Comparison of ENCODE assay signal across 11 cellular contexts in genomic region chr20:46108435-46108841, GRCh38. TPM values are rescaled to one million over a fixed set of nuclear protein-coding genes. Genes with fewer than 3 reads are reported as not detected.
DNase-seq lines count a peak whose midpoint lies in the region; ATAC-seq and TF ChIP-seq lines count a peak whose summit lies in the region.
"Had no signal": no experiment of that assay in that cellular context is flagged by ENCODE, and none has a peak within 500 bp of the region (broad histone marks: within the 10 kb centered on the region; RNA-seq: fewer than 3 reads in every experiment).

No MANE protein-coding gene starts in this region.

- H3K4me3 Mint-ChIP-seq in activated T-cell treated with anti-CD3 and anti-CD28 coated beads, Interleukin-2, amount 50 U/mL, for 72 hours: no peak overlapping the region
- H3K4me3 Mint-ChIP-seq in activated T-cell treated with anti-CD3 and anti-CD28 coated beads, Interleukin-2, amount 50 U/mL, for 24 hours: no peak overlapping the region
- H3K4me3 Mint-ChIP-seq in natural killer cell treated with Interleukin-12 subunit alpha and Interleukin-12 subunit beta and Interleukin-15 and Interleukin-18, amount 100 ng/mL, for 72 hours: no peak overlapping the region
- H3K4me3 Mint-ChIP-seq in endodermal cell: no peak overlapping the region

- H4K20me1 ChIP-seq in Karpas-422 (ENCODE audit: insufficient read depth, low read depth, low read length): no peaks in the 10 kb centered on the region

- H3K27ac Mint-ChIP-seq in activated T-cell treated with anti-CD3 and anti-CD28 coated beads, Interleukin-2, amount 50 U/mL, for 72 hours: no peak overlapping the region
- H3K27ac Mint-ChIP-seq in activated T-cell treated with anti-CD3 and anti-CD28 coated beads, Interleukin-2, amount 50 U/mL, for 24 hours: no peak overlapping the region
- no peak overlapping the region for H3K27ac Mint-ChIP-seq in natural killer cell treated with Interleukin-12 subunit alpha and Interleukin-12 subunit beta and Interleukin-15 and Interleukin-18, amount 100 ng/mL, for 72 hours
- H3K27ac Mint-ChIP-seq in endodermal cell: no peak overlapping the region

- H3K79me2 ChIP-seq in Karpas-422 (ENCODE audit: low read length): no peaks in the 10 kb centered on the region

- no peaks in the 10 kb centered on the region; the same call in 1 of the 2 replicates for H3K9me3 ChIP-seq in Karpas-422 (ENCODE audit: low read length)
- no peaks in the 10 kb centered on the region for H3K9me3 ChIP-seq in endodermal cell (ENCODE audit: control insufficient read depth, low read length)
- H3K9me3 ChIP-seq: gastrocnemius medialis had no signal

- H3K9me2 ChIP-seq in Karpas-422 (replicated peaks; ENCODE audit: insufficient read depth, low read length): no peaks in the 10 kb centered on the region

- no peak overlapping the region; the same call in 1 of the 2 replicates for H3K4me3 ChIP-seq in Karpas-422 (ENCODE audit: low read length)
- H3K4me3 ChIP-seq in endodermal cell (ENCODE audit: low read length): no peak overlapping the region
- H3K4me3 ChIP-seq: gastrocnemius medialis had no signal

- no peak for TF ChIP-seq CTCF in endodermal cell (conservative IDR thresholded peaks at IDR 0.05)

- no peaks in the 10 kb centered on the region for H3K36me3 Mint-ChIP-seq in activated T-cell treated with anti-CD3 and anti-CD28 coated beads, Interleukin-2, amount 50 U/mL, for 72 hours (ENCODE audit: insufficient read depth in 2 of 2)
- H3K36me3 Mint-ChIP-seq in activated T-cell treated with anti-CD3 and anti-CD28 coated beads, Interleukin-2, amount 50 U/mL, for 24 hours (ENCODE audit: low read depth): no peaks in the 10 kb centered on the region
- H3K36me3 Mint-ChIP-seq in natural killer cell treated with Interleukin-12 subunit alpha and Interleukin-12 subunit beta and Interleukin-15 and Interleukin-18, amount 100 ng/mL, for 72 hours: no peaks in the 10 kb centered on the region
- H3K36me3 Mint-ChIP-seq in endodermal cell (ENCODE audit: low read depth): no peaks in the 10 kb centered on the region

- WGBS in endodermal cell (ENCODE audit: insufficient coverage in 1 of 2, insufficient read length in 1 of 2), 2 experiments: 84 to 96% methylated on average over 5 of the region's 5 CpGs

- H3K9ac ChIP-seq in Karpas-422 (ENCODE audit: low read length): peak overlapping the region; percentile 31; the same call in 1 of the 2 replicates
- no peak overlapping the region for H3K9ac ChIP-seq in endodermal cell (ENCODE audit: extremely low read depth, low read length, poor library complexity, severe bottlenecking)

- no peaks in the 10 kb centered on the region for H3K27me3 ChIP-seq in Karpas-422 (ENCODE audit: low read length)
- H3K27me3 ChIP-seq in endodermal cell (ENCODE audit: control insufficient read depth, insufficient read depth, low read length, poor library complexity, severe bottlenecking): peaks cover 31% of the 10 kb centered on the region

- peaks cover 73% of the 10 kb centered on the region for H3K27me3 Mint-ChIP-seq in activated T-cell treated with anti-CD3 and anti-CD28 coated beads, Interleukin-2, amount 50 U/mL, for 72 hours (ENCODE audit: low read depth)
- H3K27me3 Mint-ChIP-seq in activated T-cell treated with anti-CD3 and anti-CD28 coated beads, Interleukin-2, amount 50 U/mL, for 24 hours: peaks cover 66% of the 10 kb centered on the region
- peaks cover 36 to 73% of the 10 kb centered on the region in 2 donors for H3K27me3 Mint-ChIP-seq in natural killer cell treated with Interleukin-12 subunit alpha and Interleukin-12 subunit beta and Interleukin-15 and Interleukin-18, amount 100 ng/mL, for 72 hours
- H3K27me3 Mint-ChIP-seq in endodermal cell (ENCODE audit: insufficient read depth): peaks cover 51% of the 10 kb centered on the region

- H3K27ac ChIP-seq in Karpas-422 (ENCODE audit: low read length) (peak overlapping the region; percentile 15), endodermal cell (ENCODE audit: low read depth, low read length) (no peak overlapping the region)
- H3K27ac ChIP-seq: gastrocnemius medialis, VCaP had no signal

- peak overlapping the region; percentile 40 for H3K4me2 ChIP-seq in Karpas-422 (ENCODE audit: low read depth, low read length, poor library complexity, severe bottlenecking)

- H3K9me3 Mint-ChIP-seq in activated T-cell treated with anti-CD3 and anti-CD28 coated beads, Interleukin-2, amount 50 U/mL, for 72 hours: no peaks in the 10 kb centered on the region
- no peaks in the 10 kb centered on the region for H3K9me3 Mint-ChIP-seq in activated T-cell treated with anti-CD3 and anti-CD28 coated beads, Interleukin-2, amount 50 U/mL, for 24 hours
- H3K9me3 Mint-ChIP-seq in natural killer cell treated with Interleukin-12 subunit alpha and Interleukin-12 subunit beta and Interleukin-15 and Interleukin-18, amount 100 ng/mL, for 72 hours: no peaks in the 10 kb centered on the region
- peaks cover 1% of the 10 kb centered on the region for H3K9me3 Mint-ChIP-seq in endodermal cell

- peak; percentile 24 to 32 for ATAC-seq in activated T-cell treated with anti-CD3 and anti-CD28 coated beads, Interleukin-2, amount 50 U/mL, for 72 hours (replicated peaks in 1 of 2)
- peak; percentile 67 for ATAC-seq in HG02840 (IDR thresholded peaks at IDR 0.05; ENCODE audit: low FRiP score, unreplicated experiment)
- ATAC-seq in natural killer cell treated with Interleukin-12 subunit alpha and Interleukin-12 subunit beta and Interleukin-15 and Interleukin-18, amount 100 ng/mL, for 72 hours: no peak
- ATAC-seq: gastrocnemius medialis had no signal

- H3K4me1 Mint-ChIP-seq in activated T-cell treated with anti-CD3 and anti-CD28 coated beads, Interleukin-2, amount 50 U/mL, for 72 hours (ENCODE audit: low read depth): peaks cover 18% of the 10 kb centered on the region
- H3K4me1 Mint-ChIP-seq in activated T-cell treated with anti-CD3 and anti-CD28 coated beads, Interleukin-2, amount 50 U/mL, for 24 hours (ENCODE audit: low read depth): peaks cover 9% of the 10 kb centered on the region
- H3K4me1 Mint-ChIP-seq in natural killer cell treated with Interleukin-12 subunit alpha and Interleukin-12 subunit beta and Interleukin-15 and Interleukin-18, amount 100 ng/mL, for 72 hours (ENCODE audit: low read depth in 2 of 2): peaks cover 8 to 11% of the 10 kb centered on the region in 2 donors
- peaks cover 9% of the 10 kb centered on the region for H3K4me1 Mint-ChIP-seq in endodermal cell

- H3K36me3 ChIP-seq in Karpas-422 (ENCODE audit: insufficient read depth, low read length): no peaks in the 10 kb centered on the region
- H3K36me3 ChIP-seq in endodermal cell (ENCODE audit: control insufficient read depth, insufficient read depth, low read length): no peaks in the 10 kb centered on the region
- H3K36me3 ChIP-seq: gastrocnemius medialis had no signal

- peak overlapping the region; percentile 76; the same call in 1 of the 2 replicates for H2AFZ ChIP-seq in Karpas-422 (ENCODE audit: low read length)

- H3K4me1 ChIP-seq in Karpas-422 (ENCODE audit: low read length) (peaks cover 25% of the 10 kb centered on the region), endodermal cell (ENCODE audit: control insufficient read depth, insufficient read depth, low read length) (peaks cover 4% of the 10 kb centered on the region)
- H3K4me1 ChIP-seq: gastrocnemius medialis had no signal

- DNase-seq in activated T-cell treated with anti-CD3 and anti-CD28 coated beads, Interleukin-2, amount 50 U/mL, for 72 hours: no peak
- no peak for DNase-seq in activated T-cell treated with anti-CD3 and anti-CD28 coated beads, Interleukin-2, amount 50 U/mL, for 24 hours
- DNase-seq in Karpas-422 (peak; percentile 58), retina (no peak), endodermal cell (no peak)
- no peak for DNase-seq in natural killer cell treated with Interleukin-12 subunit alpha and Interleukin-12 subunit beta and Interleukin-15 and Interleukin-18, amount 100 ng/mL, for 72 hours (ENCODE audit: low spot score)
- DNase-seq in stimulated activated CD4-positive, alpha-beta T cell treated with anti-CD3 and anti-CD28 coated beads, Interleukin-15, amount 100 ng/mL, for 24 hours: no peak
- DNase-seq: gastrocnemius medialis, NCI-H2107 had no signal

RNA-seq across cellular contexts. Expression of gene CD40, which starts 9.7 kb away (rescaled TPM):
- 1 to 10 TPM; 3.6 to 4.2 TPM for total RNA-seq in activated T-cell treated with anti-CD3 and anti-CD28 coated beads, Interleukin-2, amount 50 U/mL, for 72 hours
- 6.3 and 12.1 TPM in 2 replicates for total RNA-seq in Karpas-422 (2014; rRNA removed; shearing (Covaris generic); ENCODE audit: low replicate concordance)
- 10 to 100 TPM in 1 of 2 donors, 1 to 10 TPM in 1; 6.7 to 32.7 TPM for total RNA-seq in natural killer cell treated with Interleukin-12 subunit alpha and Interleukin-12 subunit beta and Interleukin-15 and Interleukin-18, amount 100 ng/mL, for 72 hours
- total RNA-seq in endodermal cell: 10 to 100 TPM in 1 of 2 donors, 1 to 10 TPM in 1; 9.0 to 16.4 TPM
- 5.4 TPM for polyA plus RNA-seq in endodermal cell (2013, experiment 1 of 2)
- polyA plus RNA-seq in endodermal cell (2013, experiment 2 of 2): 5.1 TPM

RNA-seq across cellular contexts. Expression of gene NCOA5, which starts 18.7 kb away (rescaled TPM):
- 10 to 100 TPM; 18.2 to 19.2 TPM for total RNA-seq in activated T-cell treated with anti-CD3 and anti-CD28 coated beads, Interleukin-2, amount 50 U/mL, for 72 hours
- total RNA-seq in Karpas-422 (2014; rRNA removed; shearing (Covaris generic); ENCODE audit: low replicate concordance): 20.4 and 32.8 TPM in 2 replicates
- total RNA-seq in natural killer cell treated with Interleukin-12 subunit alpha and Interleukin-12 subunit beta and Interleukin-15 and Interleukin-18, amount 100 ng/mL, for 72 hours: 10 to 100 TPM; 33.9 to 34.2 TPM
- 10 to 100 TPM; 19.3 to 28.7 TPM for total RNA-seq in endodermal cell
- polyA plus RNA-seq in endodermal cell (2013, experiment 1 of 2): 26.8 TPM
- polyA plus RNA-seq in endodermal cell (2013, experiment 2 of 2): 25.4 TPM

Comparison
In these comparisons a context has a peak if more than half of its experiments do, and no peak if none do; other contexts are left out.
1. ATAC-seq: peak in activated T-cell treated with anti-CD3 and anti-CD28 coated beads, Interleukin-2, amount 50 U/mL, for 72 hours (2 of 2) and HG02840 (single experiment); none in natural killer cell treated with Interleukin-12 subunit alpha and Interleukin-12 subunit beta and Interleukin-15 and Interleukin-18, amount 100 ng/mL, for 72 hours (0 of 2).